1 cellular context compared by ENCODE assay signal in genomic region chr11:105189586-105189985, GRCh38.
TF ChIP-seq lines count a peak whose summit lies in the region.

No MANE protein-coding gene starts in this region.

TF ChIP-seq in WTC11, 78 proteins besides CTCF, POLR2A, EP300 and RAD21 (continued from another document):
- no peak for TF ChIP-seq ZNF425 (CRISPR knock-in tag; conservative IDR thresholded peaks at IDR 0.05)
- no peak for TF ChIP-seq SOX15 (CRISPR knock-in tag; IDR thresholded peaks at IDR 0.05)
- TF ChIP-seq ETV6 (CRISPR knock-in tag; IDR thresholded peaks at IDR 0.05) = no peak
